Comparison of ENCODE assay signal across 11 cellular contexts in genomic region chr21:43585514-43585913, GRCh38.
DNase-seq lines count a peak whose midpoint lies in the region; ATAC-seq, FAIRE-seq and TF ChIP-seq lines count a peak whose summit lies in the region.
"Had no signal": no experiment of that assay in that cellular context is flagged by ENCODE, and none has a peak within 500 bp of the region (broad histone marks: within the 10 kb centered on the region; RNA-seq: fewer than 3 reads in every experiment).

No MANE protein-coding gene starts in this region.

- no peak for FAIRE-seq in pancreas (lab: Jason Lieb, UNC)

- no peak for DNase-seq in Right ventricle myocardium superior
- DNase-seq in cardiac septum (ENCODE audit: low spot score) = no peak
- no peak for DNase-seq in left cardiac atrium
- no peak for DNase-seq in pancreas
- no peak for DNase-seq in epidermal melanocyte (ENCODE audit: insufficient read length, low spot score)
- DNase-seq in NCI-H526 (lab: John Stamatoyannopoulos, UW) = no peak
- DNase-seq: activated CD8-positive, alpha-beta memory T cell treated with anti-CD3 and anti-CD28 coated beads, Interleukin-2, amount 50 U/mL, for 4 hours; midbrain; stimulated activated CD4-positive, alpha-beta T cell treated with anti-CD3 and anti-CD28 coated beads, Interleukin-12 subunit alpha, Interleukin-12 subunit beta, amount 100 ng/mL, for 4 hours had no signal

- H3K4me1 ChIP-seq in pancreas = peaks cover 5 to 16% (median 5%) of the 10 kb centered on the region in 3 donors

- no peak overlapping the region for H3K4me3 ChIP-seq in pancreas

- intact Hi-C loops in Right ventricle myocardium superior (cut with DNase I) = no loop called here
- intact Hi-C loops in cardiac septum (cut with DNase I) = no loop called here
- intact Hi-C loops in left cardiac atrium (cut with DNase I) = no loop called here
- intact Hi-C loops in pancreas (cut with DNase I) = no loop called here

- no peaks in the 10 kb centered on the region for H3K36me3 ChIP-seq in pancreas

- H3K27me3 ChIP-seq in pancreas = no peaks in the 10 kb centered on the region

- ATAC-seq in Right ventricle myocardium superior (ENCODE audit: poor library complexity) (peak; percentile 12), left cardiac atrium (peak; percentile 12 to 48), pancreas (peak in 3 of 4 donors; percentile 8 to 20 (median 10)), GM21723 (IDR thresholded peaks at IDR 0.05; ENCODE audit: unreplicated experiment) (no peak), GM19452 (IDR thresholded peaks at IDR 0.05; ENCODE audit: unreplicated experiment) (no peak)

- TF ChIP-seq CTCF in pancreas (IDR thresholded peaks at IDR 0.05) = no peak

- H3K27ac ChIP-seq in pancreas = peak overlapping the region; percentile 23 to 72 (median 48)

- no peaks in the 10 kb centered on the region for H3K9me3 ChIP-seq in pancreas

- WGBS in pancreas, 2 donors = 84 to 88% methylated on average over 4 of the region's 4 CpGs

Comparison
In these comparisons a context has a peak if more than half of its experiments do, and no peak if none do; other contexts are left out.
1. ATAC-seq: peak in Right ventricle myocardium superior (single experiment), left cardiac atrium (2 of 2) and pancreas (3 of 4); none in GM21723 (single experiment) and GM19452 (single experiment).